In the genomic region with DNA sequence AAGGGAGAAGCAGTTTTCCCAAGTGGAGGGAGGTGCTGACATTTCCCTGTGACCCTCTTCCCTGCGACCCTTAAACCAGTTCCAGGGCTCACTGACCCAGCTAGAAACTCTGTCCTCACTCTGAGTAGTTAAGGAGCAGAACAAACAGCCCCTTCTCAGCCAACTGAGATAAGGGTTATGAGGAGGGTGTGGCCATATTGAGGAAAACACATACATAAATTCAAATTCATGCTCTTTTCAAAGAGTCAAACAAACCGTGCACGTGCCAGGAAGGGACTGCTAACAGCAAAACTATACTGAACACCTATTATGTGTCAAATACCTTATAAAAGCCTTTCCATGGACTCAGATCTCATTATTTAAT, we compare ENCODE assay signal across 2 cellular contexts.
A peak's percentile ranks its signal among the peaks of the same experiment; 100 is the strongest.
TF ChIP-seq lines count a peak whose summit lies in the region.

No MANE protein-coding gene starts in this region.

TF ChIP-seq in liver, 16 proteins besides CTCF, POLR2A, EP300 and RAD21:
- TF ChIP-seq HNF4A (conservative IDR thresholded peaks at IDR 0.05) = peak in 1 of 2 donors; percentile 2
- TF ChIP-seq SP1 (IDR thresholded peaks at IDR 0.05) = peak; percentile 43
- TF ChIP-seq REST (IDR thresholded peaks at IDR 0.05) = no peak
- TF ChIP-seq FOXA2 (IDR thresholded peaks at IDR 0.05) = no peak
- TF ChIP-seq JUND (IDR thresholded peaks at IDR 0.05) = no peak
- no peak for TF ChIP-seq FOXA1 (IDR thresholded peaks at IDR 0.05)
- no peak for TF ChIP-seq MAX (IDR thresholded peaks at IDR 0.05)
- no peak for TF ChIP-seq NR2F2 (IDR thresholded peaks at IDR 0.05)
- TF ChIP-seq TAF1 (conservative IDR thresholded peaks at IDR 0.05) = no peak
- TF ChIP-seq ATF3 (IDR thresholded peaks at IDR 0.05) = no peak
- no peak for TF ChIP-seq GABPA (IDR thresholded peaks at IDR 0.05 in 1 of 2, conservative IDR thresholded peaks at IDR 0.05 in 1 of 2)
- TF ChIP-seq HNF4G (IDR thresholded peaks at IDR 0.05) = no peak
- no peak for TF ChIP-seq EGR1 (IDR thresholded peaks at IDR 0.05; ENCODE audit: low read depth in 2 of 2)
- TF ChIP-seq RXRA (IDR thresholded peaks at IDR 0.05) = peak; percentile 25 to 56
- TF ChIP-seq ZBTB33 (IDR thresholded peaks at IDR 0.05) = no peak
- TF ChIP-seq YY1 (IDR thresholded peaks at IDR 0.05) = peak; percentile 20

TF ChIP-seq in HepG2, 621 proteins besides CTCF, POLR2A, EP300 and RAD21:
- TF ChIP-seq RAD51 (IDR thresholded peaks at IDR 0.05; ENCODE audit: borderline replicate concordance) = no peak
- TF ChIP-seq, protein P1, sequence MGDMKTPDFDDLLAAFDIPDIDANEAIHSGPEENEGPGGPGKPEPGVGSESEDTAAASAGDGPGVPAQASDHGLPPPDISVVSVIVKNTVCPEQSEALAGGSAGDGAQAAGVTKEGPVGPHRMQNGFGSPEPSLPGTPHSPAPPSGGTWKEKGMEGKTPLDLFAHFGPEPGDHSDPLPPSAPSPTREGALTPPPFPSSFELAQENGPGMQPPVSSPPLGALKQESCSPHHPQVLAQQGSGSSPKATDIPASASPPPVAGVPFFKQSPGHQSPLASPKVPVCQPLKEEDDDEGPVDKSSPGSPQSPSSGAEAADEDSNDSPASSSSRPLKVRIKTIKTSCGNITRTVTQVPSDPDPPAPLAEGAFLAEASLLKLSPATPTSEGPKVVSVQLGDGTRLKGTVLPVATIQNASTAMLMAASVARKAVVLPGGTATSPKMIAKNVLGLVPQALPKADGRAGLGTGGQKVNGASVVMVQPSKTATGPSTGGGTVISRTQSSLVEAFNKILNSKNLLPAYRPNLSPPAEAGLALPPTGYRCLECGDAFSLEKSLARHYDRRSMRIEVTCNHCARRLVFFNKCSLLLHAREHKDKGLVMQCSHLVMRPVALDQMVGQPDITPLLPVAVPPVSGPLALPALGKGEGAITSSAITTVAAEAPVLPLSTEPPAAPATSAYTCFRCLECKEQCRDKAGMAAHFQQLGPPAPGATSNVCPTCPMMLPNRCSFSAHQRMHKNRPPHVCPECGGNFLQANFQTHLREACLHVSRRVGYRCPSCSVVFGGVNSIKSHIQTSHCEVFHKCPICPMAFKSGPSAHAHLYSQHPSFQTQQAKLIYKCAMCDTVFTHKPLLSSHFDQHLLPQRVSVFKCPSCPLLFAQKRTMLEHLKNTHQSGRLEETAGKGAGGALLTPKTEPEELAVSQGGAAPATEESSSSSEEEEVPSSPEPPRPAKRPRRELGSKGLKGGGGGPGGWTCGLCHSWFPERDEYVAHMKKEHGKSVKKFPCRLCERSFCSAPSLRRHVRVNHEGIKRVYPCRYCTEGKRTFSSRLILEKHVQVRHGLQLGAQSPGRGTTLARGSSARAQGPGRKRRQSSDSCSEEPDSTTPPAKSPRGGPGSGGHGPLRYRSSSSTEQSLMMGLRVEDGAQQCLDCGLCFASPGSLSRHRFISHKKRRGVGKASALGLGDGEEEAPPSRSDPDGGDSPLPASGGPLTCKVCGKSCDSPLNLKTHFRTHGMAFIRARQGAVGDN (CRISPR knock-in tag; IDR thresholded peaks at IDR 0.05) = no peak
- no peak for TF ChIP-seq ZNF513 (CRISPR knock-in tag; conservative IDR thresholded peaks at IDR 0.05)
- TF ChIP-seq ZSCAN29 (CRISPR knock-in tag; conservative IDR thresholded peaks at IDR 0.05) = no peak
- TF ChIP-seq MXD1 (CRISPR knock-in tag; IDR thresholded peaks at IDR 0.05) = no peak
- no peak for TF ChIP-seq TBX2 (CRISPR knock-in tag; IDR thresholded peaks at IDR 0.05; ENCODE audit: borderline replicate concordance)
- no peak for TF ChIP-seq THAP8 (CRISPR knock-in tag; IDR thresholded peaks at IDR 0.05; ENCODE audit: borderline replicate concordance)
- no peak for TF ChIP-seq ZNF143 (CRISPR knock-in tag; IDR thresholded peaks at IDR 0.05)
- TF ChIP-seq NR2C2 (CRISPR knock-in tag; IDR thresholded peaks at IDR 0.05; ENCODE audit: borderline replicate concordance) = no peak
- no peak for TF ChIP-seq ZNF547 (CRISPR knock-in tag; IDR thresholded peaks at IDR 0.05)
- no peak for TF ChIP-seq SCMH1 (CRISPR knock-in tag; IDR thresholded peaks at IDR 0.05; ENCODE audit: borderline replicate concordance)
- TF ChIP-seq XRCC5 (optimal IDR thresholded peaks at IDR 0.05; ENCODE audit: low read length) = no peak
- TF ChIP-seq JARID2 (CRISPR knock-in tag; IDR thresholded peaks at IDR 0.05; ENCODE audit: insufficient replicate concordance) = no peak
- TF ChIP-seq MYC (CRISPR knock-in tag; IDR thresholded peaks at IDR 0.05; ENCODE audit: borderline replicate concordance) = no peak
